Comparison of ENCODE assay signal across 10 cellular contexts in the genomic region with DNA sequence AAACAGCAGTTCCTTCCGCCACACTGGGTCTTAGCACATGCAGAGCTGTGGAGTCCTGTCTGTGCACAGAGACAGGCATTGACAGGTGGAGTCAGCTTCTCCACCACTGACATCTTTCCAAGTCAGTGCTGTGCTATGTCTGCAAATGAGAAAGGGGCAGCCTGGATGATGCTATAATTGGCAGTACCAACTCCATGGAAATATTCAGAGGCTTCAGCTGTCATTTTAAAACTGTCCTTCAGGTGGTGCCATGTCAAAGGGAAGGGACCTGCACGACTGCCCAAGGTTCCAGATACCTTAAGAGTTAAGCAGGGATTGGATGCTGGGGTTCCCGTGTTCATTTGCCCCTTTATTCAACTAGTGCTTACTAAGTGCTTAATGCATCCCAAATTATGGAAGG.
DNase-seq lines count a peak whose midpoint lies in the region; ATAC-seq, FAIRE-seq and TF ChIP-seq lines count a peak whose summit lies in the region.
"Had no signal": no experiment of that assay in that cellular context is flagged by ENCODE, and none has a peak within 500 bp of the region (broad histone marks: within the 10 kb centered on the region; RNA-seq: fewer than 3 reads in every experiment).

No MANE protein-coding gene starts in this region.

- no peak for FAIRE-seq in keratinocyte (lab: Jason Lieb, UNC)

- no peaks in the 10 kb centered on the region for H3K9me3 Mint-ChIP-seq in CD4-positive, alpha-beta T cell

- no peak overlapping the region for H3K27ac ChIP-seq in CD4-positive, alpha-beta T cell (ENCODE audit: low read depth, low read length)
- H3K27ac ChIP-seq in RWPE2 (ENCODE audit: poor library complexity, severe bottlenecking), result no peak overlapping the region
- no peak overlapping the region for H3K27ac ChIP-seq in keratinocyte (ENCODE audit: control insufficient read depth, insufficient read depth, low read length)
- H3K27ac ChIP-seq: cardiac muscle cell had no signal

- no peak for TF ChIP-seq CTCF in CD4-positive, alpha-beta T cell (IDR thresholded peaks at IDR 0.05)
- peak; percentile 16 for TF ChIP-seq CTCF in RWPE2 (IDR thresholded peaks at IDR 0.05; ENCODE audit: poor library complexity, severe bottlenecking)
- TF ChIP-seq CTCF in keratinocyte (optimal IDR thresholded peaks at IDR 0.05 in 1 of 3, IDR thresholded peaks at IDR 0.05 in 1 of 3, conservative IDR thresholded peaks at IDR 0.05 in 1 of 3; ENCODE audit: extremely low read depth in 1 of 3, insufficient read depth in 2 of 3, low read length in 3 of 3), result peak; percentile 36 to 50 (median 41)

- DNase-seq in CD4-positive, alpha-beta T cell, result no peak
- DNase-seq in HCEC 1CT, result peak; percentile 8
- no peak for DNase-seq in RWPE2 (ENCODE audit: low spot score)
- DNase-seq in keratinocyte (ENCODE audit: low read depth, low spot score), result no peak
- DNase-seq in activated gamma-delta T cell treated with Interleukin-2 at 50 U/mL for 16 hours, result no peak
- no peak for DNase-seq in stimulated activated CD4-positive, alpha-beta T cell treated with anti-CD3 and anti-CD28 coated beads, Interleukin-4, amount 100 ng/mL, for 24 hours
- DNase-seq in NCI-H2107 (lab: John Stamatoyannopoulos, UW), result no peak
- DNase-seq: activated CD4-positive, CD25-positive, alpha-beta regulatory T cell had no signal

- no peak overlapping the region for H3K4me3 Mint-ChIP-seq in CD4-positive, alpha-beta T cell

- no peaks in the 10 kb centered on the region for H3K27me3 Mint-ChIP-seq in CD4-positive, alpha-beta T cell

- H3K36me3 ChIP-seq in RWPE2 (ENCODE audit: low read depth), result peaks cover 10% of the 10 kb centered on the region
- peaks cover 2% of the 10 kb centered on the region in 2 experiments for H3K36me3 ChIP-seq in keratinocyte (ENCODE audit: control insufficient read depth in 2 of 2, extremely low read depth in 1 of 2, insufficient read depth in 2 of 2, low read length in 2 of 2)
- H3K36me3 ChIP-seq: cardiac muscle cell had no signal

- H3K9me3 ChIP-seq in CD4-positive, alpha-beta T cell (ENCODE audit: control insufficient read depth, low read length), result no peaks in the 10 kb centered on the region
- H3K9me3 ChIP-seq in RWPE2 (ENCODE audit: severe bottlenecking) (no peaks in the 10 kb centered on the region), keratinocyte (ENCODE audit: control insufficient read depth, low read depth, low read length) (no peaks in the 10 kb centered on the region)

- H3K27me3 ChIP-seq in CD4-positive, alpha-beta T cell (ENCODE audit: control insufficient read depth, insufficient read depth, low read length), result no peaks in the 10 kb centered on the region
- H3K27me3 ChIP-seq in RWPE2 (ENCODE audit: insufficient read depth, poor library complexity, severe bottlenecking) (no peaks in the 10 kb centered on the region), keratinocyte (ENCODE audit: control insufficient read depth, extremely low read depth, insufficient read depth, low read length) (no peaks in the 10 kb centered on the region)
- H3K27me3 ChIP-seq: cardiac muscle cell had no signal

- POLR2A ChIA-PET in CD4-positive, alpha-beta T cell (lab: Charles Lee), result no interaction called here

- H3K9ac ChIP-seq in keratinocyte (ENCODE audit: control insufficient read depth, extremely low read depth, insufficient read depth, low read length), result no peak overlapping the region

- no peaks in the 10 kb centered on the region for H4K20me1 ChIP-seq in keratinocyte (ENCODE audit: control insufficient read depth, extremely low read depth, insufficient read depth, low read length)

- intact Hi-C loops in CD4-positive, alpha-beta T cell (cut with DNase I, micrococcal nuclease), result no loop called here

- H3K4me3 ChIP-seq in RWPE2 (ENCODE audit: severe bottlenecking) (no peak overlapping the region), keratinocyte (ENCODE audit: control insufficient read depth in 2 of 3, extremely low read depth in 1 of 3, insufficient read depth in 2 of 3, low read depth in 1 of 3, low read length in 3 of 3) (no peak overlapping the region)
- H3K4me3 ChIP-seq: cardiac muscle cell had no signal

- peak; percentile 34 for ATAC-seq in CD4-positive, alpha-beta T cell (ENCODE audit: poor library complexity)
- ATAC-seq in RWPE2 (ENCODE audit: low read depth), result no peak
- ATAC-seq in HG03354 (IDR thresholded peaks at IDR 0.05; ENCODE audit: poor library complexity, severe bottlenecking, unreplicated experiment), result no peak

- dilution Hi-C loops in keratinocyte (cut with MboI; ENCODE audit: extremely low pct_ligation_motif_present, low sequenced_read_pairs), result no loop called here

- H3K4me1 ChIP-seq in RWPE2 (ENCODE audit: insufficient read depth, poor library complexity, severe bottlenecking), result no peaks in the 10 kb centered on the region
- no peaks in the 10 kb centered on the region for H3K4me1 ChIP-seq in keratinocyte (ENCODE audit: control insufficient read depth, extremely low read depth, insufficient read depth, low read length)

- no peaks in the 10 kb centered on the region for H3K4me1 Mint-ChIP-seq in CD4-positive, alpha-beta T cell (ENCODE audit: low read depth)

- H3K27ac Mint-ChIP-seq in CD4-positive, alpha-beta T cell, result no peak overlapping the region

- no peak overlapping the region for H3K4me2 ChIP-seq in keratinocyte (ENCODE audit: control insufficient read depth, extremely low read depth, insufficient read depth, low read depth, low read length)

- no peaks in the 10 kb centered on the region for H3K9me1 ChIP-seq in keratinocyte (ENCODE audit: control insufficient read depth, extremely low read depth, insufficient read depth, low read length)

- no peaks in the 10 kb centered on the region for H3K79me2 ChIP-seq in keratinocyte (ENCODE audit: control insufficient read depth, insufficient read depth, low read length)

- no peak overlapping the region for H2AFZ ChIP-seq in keratinocyte (ENCODE audit: control insufficient read depth, low read length)

- H3K36me3 Mint-ChIP-seq in CD4-positive, alpha-beta T cell (ENCODE audit: low read depth), result no peaks in the 10 kb centered on the region

- CTCF ChIA-PET in CD4-positive, alpha-beta T cell (lab: Charles Lee), result no interaction called here
